8 cellular contexts compared by ENCODE assay signal in the genomic region with DNA sequence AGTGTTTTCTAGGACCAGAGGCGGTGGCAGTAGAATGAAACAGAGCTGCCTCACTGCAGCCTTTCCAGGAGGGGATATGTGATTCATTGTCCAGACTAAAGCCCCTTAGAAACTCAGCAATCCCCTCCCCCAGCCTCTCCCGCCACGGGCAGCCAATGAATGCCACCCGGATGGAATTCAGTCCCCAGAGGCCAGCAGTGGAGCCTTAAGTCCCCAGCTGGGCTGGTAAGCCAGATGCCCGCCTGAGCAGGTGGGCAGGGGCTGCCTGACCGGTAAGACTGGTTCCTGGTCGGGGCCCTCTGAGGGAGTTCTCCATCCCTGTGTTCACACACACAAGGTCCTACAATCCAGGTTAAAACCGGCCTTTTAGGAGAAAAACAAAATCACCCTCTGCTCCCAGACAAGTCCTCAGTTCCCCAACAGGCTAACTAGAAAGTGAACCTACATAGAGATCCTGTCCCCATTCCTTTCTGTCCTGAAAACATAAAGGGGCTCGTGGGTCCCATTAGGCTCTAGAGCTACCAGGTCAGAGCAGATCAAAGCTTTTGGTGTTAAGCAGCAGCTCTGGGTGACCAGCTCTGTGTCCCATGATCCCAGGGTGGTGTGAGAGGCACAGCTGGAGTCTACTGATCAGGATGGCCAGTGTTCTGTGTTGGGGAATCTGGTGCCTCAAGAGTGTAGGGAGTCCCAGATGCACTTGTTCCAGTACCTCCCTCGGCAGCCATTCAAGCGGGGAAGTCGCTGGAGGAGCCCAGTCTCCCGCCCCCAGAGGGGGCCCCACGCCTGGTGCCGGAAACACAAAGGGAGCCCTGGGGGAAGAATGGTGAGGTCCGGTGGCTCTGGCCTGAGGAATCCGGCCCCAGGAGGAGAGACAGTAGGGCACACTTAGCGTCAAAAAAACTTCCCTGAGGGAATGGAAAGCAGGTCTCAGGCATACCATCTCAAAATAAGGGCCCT. TPM values are rescaled to one million over a fixed set of nuclear protein-coding genes. Genes with fewer than 3 reads are reported as not detected.
DNase-seq lines count a peak whose midpoint lies in the region; ATAC-seq and TF ChIP-seq lines count a peak whose summit lies in the region.

No MANE protein-coding gene starts in this region.

- peaks cover 1 to 2% (median 2%) of the 10 kb centered on the region in 3 donors for H3K27me3 Mint-ChIP-seq in CD14-positive monocyte (ENCODE audit: low read depth in 3 of 3)
- peaks cover 3% of the 10 kb centered on the region for H3K27me3 Mint-ChIP-seq in dendritic cell treated with granulocyte-macrophage colony-stimulating factor and Interleukin-4, amounts not matched to agents 40 ng/mL and 50 ng/mL, for 4 days

- H3K9me3 ChIP-seq in HAP-1 (no peaks in the 10 kb centered on the region), tibial nerve (no peaks in the 10 kb centered on the region)

- intact Hi-C loops in CD14-positive monocyte (cut with micrococcal nuclease): loop anchor here in 1 of 2 donors (10.0 kb wide), 1 partner anchor 291 kb away; no protein-coding TSS in a partner anchor
- intact Hi-C loops in dendritic cell treated with granulocyte-macrophage colony-stimulating factor and Interleukin-4, amounts not matched to agents 40 ng/mL and 50 ng/mL, for 4 days (cut with micrococcal nuclease): no loop called here

- H3K27ac ChIP-seq in tibial nerve: peak overlapping the region; percentile 30 to 88 (median 87)

- peak overlapping the region; percentile 81 to 90 for H3K4me3 Mint-ChIP-seq in CD14-positive monocyte
- H3K4me3 Mint-ChIP-seq in dendritic cell treated with granulocyte-macrophage colony-stimulating factor and Interleukin-4, amounts not matched to agents 40 ng/mL and 50 ng/mL, for 4 days: peak overlapping the region; percentile 85

- TF ChIP-seq CTCF in CD14-positive monocyte (IDR thresholded peaks at IDR 0.05) (no peak), tibial nerve (IDR thresholded peaks at IDR 0.05) (no peak)

- H3K4me1 Mint-ChIP-seq in CD14-positive monocyte: peaks cover 56% of the 10 kb centered on the region
- peaks cover 66% of the 10 kb centered on the region for H3K4me1 Mint-ChIP-seq in dendritic cell treated with granulocyte-macrophage colony-stimulating factor and Interleukin-4, amounts not matched to agents 40 ng/mL and 50 ng/mL, for 4 days (ENCODE audit: low read depth)

- whole genome bisulfite sequencing in tibial nerve, 2 donors: 8 to 12% methylated on average over 17 to 18 of the region's 18 CpGs

- DNase-seq in CD14-positive monocyte (ENCODE audit: low spot score) (no peak), HAP-1 (ENCODE audit: low spot score in 2 of 2) (peak; percentile 48 to 80), SK-N-DZ (ENCODE audit: low spot score) (peak; percentile 58), mucosa of gallbladder (ENCODE audit: low spot score) (peak; percentile 81), tibial nerve (ENCODE audit: low spot score in 2 of 2) (peak in 1 of 2 donors; percentile 8), AG08396 (ENCODE audit: low spot score) (no peak)

- no peak for TF ChIP-seq POLR2A in tibial nerve (IDR thresholded peaks at IDR 0.05)

- no peak for ATAC-seq in HG02588 (IDR thresholded peaks at IDR 0.05; ENCODE audit: unreplicated experiment)

- H3K4me1 ChIP-seq in HAP-1: peaks cover 27% of the 10 kb centered on the region
- H3K4me1 ChIP-seq in tibial nerve: peaks cover 4 to 75% (median 38%) of the 10 kb centered on the region in 4 donors

- peaks cover 41 to 51% of the 10 kb centered on the region in 2 donors for H3K36me3 Mint-ChIP-seq in CD14-positive monocyte
- H3K36me3 Mint-ChIP-seq in dendritic cell treated with granulocyte-macrophage colony-stimulating factor and Interleukin-4, amounts not matched to agents 40 ng/mL and 50 ng/mL, for 4 days (ENCODE audit: low read depth): peaks cover 72% of the 10 kb centered on the region

- no peak for TF ChIP-seq EP300 in tibial nerve (IDR thresholded peaks at IDR 0.05)

- H3K36me3 ChIP-seq in HAP-1 (replicated peaks): peaks cover 46% of the 10 kb centered on the region
- H3K36me3 ChIP-seq in tibial nerve: peaks cover 0 to 43% (median 0%) of the 10 kb centered on the region in 3 donors

- H3K27me3 ChIP-seq in HAP-1 (ENCODE audit: low read depth) (no peaks in the 10 kb centered on the region), tibial nerve (no peaks in the 10 kb centered on the region)

- peak overlapping the region in 3 of 7 donors; percentile 25 to 61 (median 37) for H3K27ac Mint-ChIP-seq in CD14-positive monocyte
- no peak overlapping the region for H3K27ac Mint-ChIP-seq in dendritic cell treated with granulocyte-macrophage colony-stimulating factor and Interleukin-4, amounts not matched to agents 40 ng/mL and 50 ng/mL, for 4 days

- peak overlapping the region; percentile 57 for H3K4me3 ChIP-seq in HAP-1
- H3K4me3 ChIP-seq in tibial nerve: peak overlapping the region in 3 of 4 donors; percentile 73 to 81 (median 75)

- in situ Hi-C loops in HAP-1 (cut with MboI; ENCODE audit: low sequenced_read_pairs): no loop called here

- H3K9me3 Mint-ChIP-seq in CD14-positive monocyte: no peaks in the 10 kb centered on the region
- H3K9me3 Mint-ChIP-seq in dendritic cell treated with granulocyte-macrophage colony-stimulating factor and Interleukin-4, amounts not matched to agents 40 ng/mL and 50 ng/mL, for 4 days: no peaks in the 10 kb centered on the region

RNA-seq across cellular contexts. Expression of gene PATZ1, which starts 2.6 kb away (rescaled TPM):
- 1 to 10 TPM; 1.8 to 2.0 TPM for polyA plus RNA-seq in CD14-positive monocyte
- 33.7 and 43.1 TPM in 2 replicates for polyA plus RNA-seq in SK-N-DZ (2014; cell fraction: cytosol; rRNA removed)
- polyA plus RNA-seq in SK-N-DZ (2014; cell fraction: nucleus; rRNA removed): 37.7 and 39.1 TPM in 2 replicates
- total RNA-seq in mucosa of gallbladder (61.4 TPM), tibial nerve (10 to 100 TPM; 27.1 to 33.5 (median 31.3) TPM)

RNA-seq across cellular contexts. Expression of gene PIK3IP1, which starts 51.2 kb away (rescaled TPM):
- 10 to 100 TPM; 21.8 to 21.9 TPM for polyA plus RNA-seq in CD14-positive monocyte
- 9.4 and 10.6 TPM in 2 replicates for polyA plus RNA-seq in SK-N-DZ (2014; cell fraction: cytosol; rRNA removed)
- polyA plus RNA-seq in SK-N-DZ (2014; cell fraction: nucleus; rRNA removed): 10.7 and 12.1 TPM in 2 replicates
- 48.0 TPM for total RNA-seq in mucosa of gallbladder
- total RNA-seq in tibial nerve: 100 to 1,000 TPM in 1 of 4 donors, 10 to 100 TPM in 3; 54.8 to 106 (median 80.5) TPM

RNA-seq across cellular contexts. Expression of gene DRG1, which starts 55.9 kb away (rescaled TPM):
- polyA plus RNA-seq in CD14-positive monocyte: 10 to 100 TPM; 68.2 to 81.3 TPM
- 89.2 and 115 TPM in 2 replicates for polyA plus RNA-seq in SK-N-DZ (2014; cell fraction: cytosol; rRNA removed)
- 52.0 and 62.3 TPM in 2 replicates for polyA plus RNA-seq in SK-N-DZ (2014; cell fraction: nucleus; rRNA removed)
- total RNA-seq in mucosa of gallbladder: 45.6 TPM
- total RNA-seq in tibial nerve: 10 to 100 TPM; 35.9 to 86.7 (median 51.9) TPM

Comparison
In these comparisons a context has a peak if more than half of its experiments do, and no peak if none do; other contexts are left out.
1. DNase-seq: peak in HAP-1 (2 of 2), SK-N-DZ (single experiment) and mucosa of gallbladder (single experiment); none in CD14-positive monocyte (single experiment) and AG08396 (single experiment).